In genomic region chr22:20786536-20786979, GRCh38 we compare ENCODE assay signal across 25 cellular contexts. TPM values are rescaled to one million over a fixed set of nuclear protein-coding genes. Genes with fewer than 3 reads are reported as not detected.
DNase-seq lines count a peak whose midpoint lies in the region; ATAC-seq and TF ChIP-seq lines count a peak whose summit lies in the region.
"Had no signal": no experiment of that assay in that cellular context is flagged by ENCODE, and none has a peak within 500 bp of the region (broad histone marks: within the 10 kb centered on the region; RNA-seq: fewer than 3 reads in every experiment).

No MANE protein-coding gene starts in this region.

- H3K4me1 ChIP-seq in endodermal cell (ENCODE audit: control insufficient read depth, insufficient read depth, low read length) = no peaks in the 10 kb centered on the region
- H3K4me1 ChIP-seq in aorta (ENCODE audit: control insufficient read depth in 1 of 2, insufficient read depth in 2 of 2, low read length in 2 of 2) = no peaks in the 10 kb centered on the region

- H3K9me3 ChIP-seq in endodermal cell (ENCODE audit: control insufficient read depth, low read length) (no peaks in the 10 kb centered on the region), aorta (ENCODE audit: control insufficient read depth, low read length) (no peaks in the 10 kb centered on the region)
- H3K9me3 ChIP-seq: transverse colon had no signal

- H3K27me3 Mint-ChIP-seq in endodermal cell (ENCODE audit: insufficient read depth) = no peaks in the 10 kb centered on the region
- H3K27me3 Mint-ChIP-seq: IgD-negative memory B cell; naive thymus-derived CD4-positive, alpha-beta T cell had no signal

- peaks cover 20% of the 10 kb centered on the region for H3K36me3 ChIP-seq in endodermal cell (ENCODE audit: control insufficient read depth, insufficient read depth, low read length)
- H3K36me3 ChIP-seq in aorta (ENCODE audit: control insufficient read depth in 1 of 2, insufficient read depth in 2 of 2, low read length in 1 of 2) = peaks cover 0 to 5% of the 10 kb centered on the region in 2 donors

- intact Hi-C loops in aorta (cut with DNase I) = no loop called here

- no peak overlapping the region for H3K4me3 Mint-ChIP-seq in endodermal cell
- H3K4me3 Mint-ChIP-seq: activated CD8-positive, alpha-beta T cell treated with anti-CD3 and anti-CD28 coated beads, Interleukin-2, amount 10 ng/mL, durations not matched to agents 7 days and 5 days; naive thymus-derived CD4-positive, alpha-beta T cell; stimulated activated effector memory CD8-positive, alpha-beta T cell treated with anti-CD3 and anti-CD28 coated beads, Interleukin-12 subunit alpha, Interleukin-12 subunit beta, amount 100 ng/mL, for 72 hours had no signal

- WGBS in endodermal cell (ENCODE audit: insufficient coverage in 1 of 2, insufficient read length in 1 of 2), 2 experiments = 87 to 94% methylated on average over 10 of the region's 10 CpGs
- WGBS in aorta, 2 donors = 49% methylated on average over 10 of the region's 10 CpGs

- no peaks in the 10 kb centered on the region for H3K9me3 Mint-ChIP-seq in endodermal cell
- H3K9me3 Mint-ChIP-seq: activated T-helper 2 cell treated with anti-CD3 and anti-CD28 coated beads, Interferon-gamma antibody, Interleukin-2, Interleukin-4, amounts not matched to agents 10 μg/mL and 5 μg/mL and 100 μg/mL, durations not matched to agents 14 hours and 24 hours and 36 hours; IgD-negative memory B cell; naive thymus-derived CD4-positive, alpha-beta T cell; stimulated activated effector memory CD8-positive, alpha-beta T cell treated with anti-CD3 and anti-CD28 coated beads, Interleukin-12 subunit alpha, Interleukin-12 subunit beta, amount 100 ng/mL, for 72 hours had no signal

- TF ChIP-seq CTCF in endodermal cell (conservative IDR thresholded peaks at IDR 0.05) = no peak

- DNase-seq in NCI-H1092 treated with DMSO at 0.1 percent for 48 hours (lab: John Stamatoyannopoulos, UW) (peak; percentile 71), NCI-H1092 (lab: John Stamatoyannopoulos, UW) (no peak), endodermal cell (no peak), left kidney (ENCODE audit: low read depth, low spot score) (peak; percentile 32), aorta (no peak), mucosa of gallbladder (ENCODE audit: low spot score) (no peak), NCI-H1694 treated with DMSO at 0.1 percent for 48 hours (lab: John Stamatoyannopoulos, UW) (no peak), NCI-H510A treated with DMSO at 0.1 percent for 48 hours (lab: John Stamatoyannopoulos, UW) (no peak)
- DNase-seq: activated CD8-positive, alpha-beta T cell treated with anti-CD3 and anti-CD28 coated beads, Interleukin-2, amount 10 ng/mL, durations not matched to agents 7 days and 5 days; activated naive CD4-positive, alpha-beta T cell treated with anti-CD3 and anti-CD28 coated beads, Interleukin-2, amount 50 U/mL, for 16 hours; C1 segment of cervical spinal cord; COR-L47; DMS79; naive thymus-derived CD4-positive, alpha-beta T cell; NCI-H1048; NCI-H187; NCI-H526 treated with DMSO at 0.1 percent for 48 hours; transverse colon had no signal

- peaks cover 4% of the 10 kb centered on the region for H3K4me1 Mint-ChIP-seq in endodermal cell

- ATAC-seq in aorta (ENCODE audit: low FRiP score) = peak; percentile 40
- ATAC-seq: activated CD8-positive, alpha-beta T cell treated with anti-CD3 and anti-CD28 coated beads, Interleukin-2, amount 10 ng/mL, durations not matched to agents 7 days and 5 days; HCT116; naive thymus-derived CD4-positive, alpha-beta T cell; stimulated activated effector memory CD8-positive, alpha-beta T cell treated with anti-CD3 and anti-CD28 coated beads, Interleukin-12 subunit alpha, Interleukin-12 subunit beta, amount 100 ng/mL, for 72 hours had no signal

- no peak overlapping the region for H3K27ac ChIP-seq in endodermal cell (ENCODE audit: low read depth, low read length)
- H3K27ac ChIP-seq in aorta (ENCODE audit: low read depth in 1 of 2, low read length in 2 of 2) = no peak overlapping the region
- H3K27ac ChIP-seq: 22Rv1, transverse colon had no signal

- H3K4me3 ChIP-seq in endodermal cell (ENCODE audit: low read length) (no peak overlapping the region), aorta (ENCODE audit: low read length in 2 of 2) (no peak overlapping the region)
- H3K4me3 ChIP-seq: transverse colon had no signal

- peaks cover 15% of the 10 kb centered on the region for H3K36me3 Mint-ChIP-seq in endodermal cell (ENCODE audit: low read depth)

- H3K27ac Mint-ChIP-seq in endodermal cell = peak overlapping the region; percentile 19
- H3K27ac Mint-ChIP-seq: activated CD8-positive, alpha-beta T cell treated with anti-CD3 and anti-CD28 coated beads, Interleukin-2, amount 10 ng/mL, durations not matched to agents 7 days and 5 days; activated T-helper 2 cell treated with anti-CD3 and anti-CD28 coated beads, Interferon-gamma antibody, Interleukin-2, Interleukin-4, amounts not matched to agents 10 μg/mL and 5 μg/mL and 100 μg/mL, durations not matched to agents 14 hours and 24 hours and 36 hours; IgD-negative memory B cell; stimulated activated effector memory CD8-positive, alpha-beta T cell treated with anti-CD3 and anti-CD28 coated beads, Interleukin-12 subunit alpha, Interleukin-12 subunit beta, amount 100 ng/mL, for 72 hours had no signal

- H3K9ac ChIP-seq in endodermal cell (ENCODE audit: extremely low read depth, low read length, poor library complexity, severe bottlenecking) = no peak overlapping the region

- H3K27me3 ChIP-seq in endodermal cell (ENCODE audit: control insufficient read depth, insufficient read depth, low read length, poor library complexity, severe bottlenecking) (no peaks in the 10 kb centered on the region), aorta (ENCODE audit: control insufficient read depth in 1 of 2, insufficient read depth in 2 of 2, low read length in 1 of 2) (no peaks in the 10 kb centered on the region)
- H3K27me3 ChIP-seq: transverse colon had no signal

RNA-seq across cellular contexts. Expression of gene SERPIND1, which starts 12.6 kb away (rescaled TPM):
- not detected for total RNA-seq in endodermal cell
- polyA plus RNA-seq in endodermal cell (2013, experiment 1 of 2) = not detected
- not detected for polyA plus RNA-seq in endodermal cell (2013, experiment 2 of 2)
- under 1 TPM in 1 of 2 donors, not detected in 1; 0.15 TPM for total RNA-seq in aorta
- under 1 TPM; 0.23 to 0.38 TPM for polyA plus RNA-seq in aorta
- 0.58 TPM for total RNA-seq in mucosa of gallbladder
- total RNA-seq: activated CD8-positive, alpha-beta T cell treated with anti-CD3 and anti-CD28 coated beads, Interleukin-2, amount 10 ng/mL, durations not matched to agents 7 days and 5 days; activated T-helper 2 cell treated with anti-CD3 and anti-CD28 coated beads, Interferon-gamma antibody, Interleukin-2, Interleukin-4, amounts not matched to agents 10 μg/mL and 5 μg/mL and 100 μg/mL, durations not matched to agents 14 hours and 24 hours and 36 hours; lower leg skin; naive thymus-derived CD4-positive, alpha-beta T cell; T-helper 2 cell treated with Interferon-gamma antibody and Interleukin-4, amounts not matched to agents 100 ng/mL and 5 ng/mL, for 36 hours; transverse colon had no signal

Comparison
In these comparisons a context has a peak if more than half of its experiments do, and no peak if none do; other contexts are left out.
1. DNase-seq: peak in NCI-H1092 treated with DMSO at 0.1 percent for 48 hours (single experiment) and left kidney (single experiment); none in NCI-H1092 (single experiment), endodermal cell (single experiment), aorta (0 of 2), mucosa of gallbladder (single experiment), NCI-H1694 treated with DMSO at 0.1 percent for 48 hours (single experiment) and NCI-H510A treated with DMSO at 0.1 percent for 48 hours (single experiment).